ENCODE assay signal across 15 cellular contexts in the genomic region with DNA sequence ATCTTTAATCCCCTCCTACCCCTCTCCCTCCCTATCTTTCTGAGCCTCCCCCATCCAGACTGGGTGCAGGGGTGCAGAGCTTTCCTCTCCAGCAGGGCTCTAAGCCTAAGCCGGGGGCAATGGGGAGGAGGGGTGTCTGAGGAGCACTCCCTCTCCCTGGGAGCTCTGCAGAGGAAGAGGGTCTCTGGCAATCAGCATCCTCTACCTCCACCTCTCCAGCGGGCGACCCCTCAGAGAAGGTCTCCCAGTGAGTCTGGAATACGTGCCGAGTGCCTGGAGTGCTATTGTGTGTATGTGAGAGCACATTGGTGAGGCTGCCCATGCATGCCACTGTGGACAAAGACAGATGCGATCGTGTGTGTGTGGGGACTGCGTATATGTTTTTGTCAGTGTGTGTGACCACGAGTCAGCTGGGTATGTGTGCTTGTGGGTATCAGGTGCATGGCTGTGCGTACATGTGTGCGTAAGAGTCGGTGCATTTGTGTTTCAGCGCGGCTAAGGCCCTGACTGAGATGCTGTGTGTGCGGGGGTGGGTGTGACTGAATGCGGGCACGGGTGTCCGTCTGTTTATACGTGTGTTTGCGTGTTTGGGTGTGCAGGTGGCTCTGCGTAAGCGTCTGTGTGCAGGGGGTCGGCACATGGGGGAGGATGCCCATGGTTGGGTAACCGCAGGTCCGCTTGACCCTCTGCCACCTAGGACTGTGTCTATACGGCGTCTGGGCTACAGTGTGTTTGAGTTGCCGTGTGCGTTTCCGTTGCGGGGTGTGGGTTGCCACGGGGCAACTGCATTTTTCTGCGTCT. TPM values are rescaled to one million over a fixed set of nuclear protein-coding genes. Genes with fewer than 3 reads are reported as not detected.
DNase-seq lines count a peak whose midpoint lies in the region; ATAC-seq and TF ChIP-seq lines count a peak whose summit lies in the region.
"Had no signal": no experiment of that assay in that cellular context is flagged by ENCODE, and none has a peak within 500 bp of the region (broad histone marks: within the 10 kb centered on the region; RNA-seq: fewer than 3 reads in every experiment).

No MANE protein-coding gene starts in this region.

- H3K36me3 Mint-ChIP-seq in endodermal cell (ENCODE audit: low read depth) (no peaks in the 10 kb centered on the region), Caco-2 (ENCODE audit: insufficient read depth, unreplicated experiment) (no peaks in the 10 kb centered on the region)

- BruUV-seq in Caco-2 (replicated peaks; lab: Mats Ljungman, UMichigan), result no TSS peak

- H3K27ac ChIP-seq in HUES6 (ENCODE audit: low read depth, low read length) (no peak overlapping the region), endodermal cell (ENCODE audit: low read depth, low read length) (no peak overlapping the region), neural cell (ENCODE audit: low read length) (peak overlapping the region; percentile 16)
- H3K27ac ChIP-seq: SK-N-MC had no signal

- TF ChIP-seq CTCF in BE2C (IDR thresholded peaks at IDR 0.05; ENCODE audit: low read depth, low read length) (no peak), endodermal cell (conservative IDR thresholded peaks at IDR 0.05) (no peak), neural cell (IDR thresholded peaks at IDR 0.05; ENCODE audit: poor library complexity, severe bottlenecking) (no peak), Caco-2 (IDR thresholded peaks at IDR 0.05; ENCODE audit: insufficient read depth in 1 of 2, low read depth in 1 of 2, low read length in 1 of 2, severe bottlenecking in 1 of 2, unreplicated experiment in 1 of 2) (no peak)

- H3K4me3 ChIP-seq in BE2C (ENCODE audit: low read depth, low read length), result peak overlapping the region; percentile 41
- peak overlapping the region; percentile 52; the same call in 1 of the 2 replicates for H3K4me3 ChIP-seq in HUES6 (ENCODE audit: low read depth, low read length)
- H3K4me3 ChIP-seq in endodermal cell (ENCODE audit: low read length), result no peak overlapping the region
- H3K4me3 ChIP-seq in neural cell (ENCODE audit: low read length), result peak overlapping the region; percentile 60
- H3K4me3 ChIP-seq in Caco-2 (ENCODE audit: low read depth, low read length), result no peak overlapping the region
- H3K4me3 ChIP-seq: SK-N-MC had no signal

- H3K27me3 Mint-ChIP-seq in endodermal cell (ENCODE audit: insufficient read depth) (peaks cover 53% of the 10 kb centered on the region), Caco-2 (ENCODE audit: insufficient read depth, unreplicated experiment) (peaks cover 6% of the 10 kb centered on the region)

- H3K79me2 ChIP-seq in neural cell (replicated peaks; ENCODE audit: insufficient read depth, low read length), result peaks cover 48% of the 10 kb centered on the region

- CTCF ChIA-PET in Caco-2 (lab: Charles Lee), result no interaction called here

- H3K9me3 Mint-ChIP-seq in endodermal cell (no peaks in the 10 kb centered on the region), Caco-2 (ENCODE audit: unreplicated experiment) (no peaks in the 10 kb centered on the region)

- no peaks in the 10 kb centered on the region for H3K9me2 ChIP-seq in neural cell (ENCODE audit: insufficient read depth, low read length)

- no peaks in the 10 kb centered on the region for H3F3A ChIP-seq in neural cell (ENCODE audit: insufficient read depth, low read length, poor library complexity, severe bottlenecking)

- DNase-seq in BE2C (no peak), endodermal cell (peak; percentile 42), Caco-2 (no peak), NCI-H345 treated with DMSO at 0.1 percent for 48 hours (lab: John Stamatoyannopoulos, UW; ENCODE audit: unreplicated experiment) (no peak)
- DNase-seq: DND-41, GDM1, GOT3, NCI-H446, PC-3 had no signal

- H3K27me3 ChIP-seq in BE2C (peaks cover 5% of the 10 kb centered on the region), HUES6 (ENCODE audit: control insufficient read depth, insufficient read depth, low read length) (peaks cover 87% of the 10 kb centered on the region), endodermal cell (ENCODE audit: control insufficient read depth, insufficient read depth, low read length, poor library complexity, severe bottlenecking) (peaks cover 41% of the 10 kb centered on the region), neural cell (ENCODE audit: insufficient read depth, low read depth, low read length) (no peaks in the 10 kb centered on the region), Caco-2 (replicated peaks; ENCODE audit: control insufficient read depth, insufficient read depth, low read length) (no peaks in the 10 kb centered on the region)

- 92 to 93% methylated on average over 27 to 33 of the region's 33 CpGs for WGBS in endodermal cell (ENCODE audit: insufficient coverage in 1 of 2, insufficient read length in 1 of 2), 2 experiments

- TF ChIP-seq RAD21 in neural cell (conservative IDR thresholded peaks at IDR 0.05), result no peak

- H3K27ac Mint-ChIP-seq in endodermal cell, result no peak overlapping the region
- no peak overlapping the region for H3K27ac Mint-ChIP-seq in Caco-2 (ENCODE audit: unreplicated experiment)

- H3K9me3 ChIP-seq in BE2C (no peaks in the 10 kb centered on the region), HUES6 (ENCODE audit: control insufficient read depth, insufficient read depth, low read depth, low read length) (no peaks in the 10 kb centered on the region), endodermal cell (ENCODE audit: control insufficient read depth, low read length) (no peaks in the 10 kb centered on the region), neural cell (ENCODE audit: low read length) (no peaks in the 10 kb centered on the region), Caco-2 (no peaks in the 10 kb centered on the region)

- H3K4me3 Mint-ChIP-seq in endodermal cell (peak overlapping the region; percentile 68), Caco-2 (ENCODE audit: unreplicated experiment) (no peak overlapping the region)

- H3K9ac ChIP-seq in HUES6 (ENCODE audit: low read length) (no peak overlapping the region), endodermal cell (ENCODE audit: extremely low read depth, low read length, poor library complexity, severe bottlenecking) (no peak overlapping the region), neural cell (ENCODE audit: low read length) (no peak overlapping the region)

- H3K4me1 ChIP-seq in BE2C (peaks cover 35% of the 10 kb centered on the region), HUES6 (ENCODE audit: control insufficient read depth, insufficient read depth, low read length) (peaks cover 17% of the 10 kb centered on the region), endodermal cell (ENCODE audit: control insufficient read depth, insufficient read depth, low read length) (no peaks in the 10 kb centered on the region), Caco-2 (no peaks in the 10 kb centered on the region)

- intact Hi-C loops in Caco-2 (cut with micrococcal nuclease; ENCODE audit: unreplicated experiment), result no loop called here

- ATAC-seq in HG02642 (IDR thresholded peaks at IDR 0.05; ENCODE audit: poor library complexity, unreplicated experiment) (no peak), HG02870 (IDR thresholded peaks at IDR 0.05; ENCODE audit: unreplicated experiment) (no peak)
- ATAC-seq: PC-3 had no signal

- H3K4me1 Mint-ChIP-seq in endodermal cell (peaks cover 23% of the 10 kb centered on the region), Caco-2 (ENCODE audit: low read depth, unreplicated experiment) (no peaks in the 10 kb centered on the region)

- H4K20me1 ChIP-seq in neural cell (ENCODE audit: insufficient read depth), result no peaks in the 10 kb centered on the region

- no peak overlapping the region for H3K4me2 ChIP-seq in neural cell (ENCODE audit: low read length)

- H3K36me3 ChIP-seq in BE2C (peaks cover 20% of the 10 kb centered on the region), HUES6 (ENCODE audit: control insufficient read depth, insufficient read depth, low read length) (no peaks in the 10 kb centered on the region), endodermal cell (ENCODE audit: control insufficient read depth, insufficient read depth, low read length) (no peaks in the 10 kb centered on the region), neural cell (ENCODE audit: insufficient read depth, low read length) (no peaks in the 10 kb centered on the region), Caco-2 (ENCODE audit: control insufficient read depth, insufficient read depth, low read length) (no peaks in the 10 kb centered on the region)

- no peak overlapping the region for H2AFZ ChIP-seq in neural cell (ENCODE audit: low read depth, low read length)

- TF ChIP-seq EP300 in neural cell (conservative IDR thresholded peaks at IDR 0.05; ENCODE audit: poor library complexity, severe bottlenecking), result no peak

- POLR2A ChIA-PET in Caco-2 (lab: Charles Lee), result no interaction called here

TF ChIP-seq in neural cell, 6 proteins besides CTCF, POLR2A, EP300 and RAD21 (continues in another document):
- TF ChIP-seq SMC3 (conservative IDR thresholded peaks at IDR 0.05; ENCODE audit: poor library complexity), result no peak
- TF ChIP-seq, protein P1, sequence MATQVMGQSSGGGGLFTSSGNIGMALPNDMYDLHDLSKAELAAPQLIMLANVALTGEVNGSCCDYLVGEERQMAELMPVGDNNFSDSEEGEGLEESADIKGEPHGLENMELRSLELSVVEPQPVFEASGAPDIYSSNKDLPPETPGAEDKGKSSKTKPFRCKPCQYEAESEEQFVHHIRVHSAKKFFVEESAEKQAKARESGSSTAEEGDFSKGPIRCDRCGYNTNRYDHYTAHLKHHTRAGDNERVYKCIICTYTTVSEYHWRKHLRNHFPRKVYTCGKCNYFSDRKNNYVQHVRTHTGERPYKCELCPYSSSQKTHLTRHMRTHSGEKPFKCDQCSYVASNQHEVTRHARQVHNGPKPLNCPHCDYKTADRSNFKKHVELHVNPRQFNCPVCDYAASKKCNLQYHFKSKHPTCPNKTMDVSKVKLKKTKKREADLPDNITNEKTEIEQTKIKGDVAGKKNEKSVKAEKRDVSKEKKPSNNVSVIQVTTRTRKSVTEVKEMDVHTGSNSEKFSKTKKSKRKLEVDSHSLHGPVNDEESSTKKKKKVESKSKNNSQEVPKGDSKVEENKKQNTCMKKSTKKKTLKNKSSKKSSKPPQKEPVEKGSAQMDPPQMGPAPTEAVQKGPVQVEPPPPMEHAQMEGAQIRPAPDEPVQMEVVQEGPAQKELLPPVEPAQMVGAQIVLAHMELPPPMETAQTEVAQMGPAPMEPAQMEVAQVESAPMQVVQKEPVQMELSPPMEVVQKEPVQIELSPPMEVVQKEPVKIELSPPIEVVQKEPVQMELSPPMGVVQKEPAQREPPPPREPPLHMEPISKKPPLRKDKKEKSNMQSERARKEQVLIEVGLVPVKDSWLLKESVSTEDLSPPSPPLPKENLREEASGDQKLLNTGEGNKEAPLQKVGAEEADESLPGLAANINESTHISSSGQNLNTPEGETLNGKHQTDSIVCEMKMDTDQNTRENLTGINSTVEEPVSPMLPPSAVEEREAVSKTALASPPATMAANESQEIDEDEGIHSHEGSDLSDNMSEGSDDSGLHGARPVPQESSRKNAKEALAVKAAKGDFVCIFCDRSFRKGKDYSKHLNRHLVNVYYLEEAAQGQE (IDR thresholded peaks at IDR 0.05; ENCODE audit: borderline replicate concordance), result no peak

RNA-seq across cellular contexts. Expression of a gene that starts 0.9 kb away (rescaled TPM):
- 1,382 TPM for polyA plus RNA-seq in BE2C (2012; ENCODE audit: insufficient read depth, insufficient read length, low read depth)
- total RNA-seq in endodermal cell, result 100 to 1,000 TPM in 1 of 2 donors, 10 to 100 TPM in 1; 78.3 to 117 TPM
- polyA plus RNA-seq in endodermal cell (2013, experiment 1 of 2), result 99.8 TPM
- polyA plus RNA-seq in endodermal cell (2013, experiment 2 of 2), result 92.1 TPM
- polyA plus RNA-seq in neural cell, result 6.8 and 14.8 TPM in 2 replicates
- 5.1 and 9.8 TPM in 2 replicates for polyA minus RNA-seq in neural cell
- total RNA-seq in Caco-2 (2022), result not detected in 2 replicates
- total RNA-seq: A673, PC-3 had no signal

Comparison
In these comparisons a context has a peak if more than half of its experiments do, and no peak if none do; other contexts are left out.
1. H3K4me3 ChIP-seq: peak in BE2C (single experiment), HUES6 (single experiment) and neural cell (single experiment); none in endodermal cell (single experiment) and Caco-2 (single experiment).
2. RNA of a gene that starts 0.9 kb away (total RNA-seq): 78.3 to 117 TPM in endodermal cell; not detected in Caco-2; every median in the first group is over 10 times any median in the second.